In genomic region chr9:137050570-137050969, GRCh38 we compare ENCODE assay signal across 11 cellular contexts.
DNase-seq lines count a peak whose midpoint lies in the region; ATAC-seq and TF ChIP-seq lines count a peak whose summit lies in the region.
"Had no signal": no experiment of that assay in that cellular context is flagged by ENCODE, and none has a peak within 500 bp of the region (broad histone marks: within the 10 kb centered on the region; RNA-seq: fewer than 3 reads in every experiment).

No MANE protein-coding gene starts in this region.

- DNase-seq in NCI-H2196 treated with DMSO at 0.1 percent for 48 hours (lab: John Stamatoyannopoulos, UW; ENCODE audit: unreplicated experiment) (peak; percentile 27), NCI-H2196 (lab: John Stamatoyannopoulos, UW; ENCODE audit: unreplicated experiment) (no peak), 8988T (peak; percentile 71), iPS-NIHi11 (ENCODE audit: low spot score) (peak; percentile 35)
- DNase-seq: MM.1S; NK-92 treated with Interleukin-12 subunit alpha and Interleukin-12 subunit beta, amount 100 ng/mL, for 24 hours had no signal

- no peaks in the 10 kb centered on the region for H3K36me3 ChIP-seq in HEK293 (ENCODE audit: control insufficient read depth in 2 of 2, insufficient read depth in 1 of 2, low read length in 2 of 2)

- H3K4me3 ChIP-seq in HEK293 (ENCODE audit: low read depth, low read length): no peak overlapping the region
- H3K4me3 ChIP-seq: A549 had no signal

- H3K9me3 ChIP-seq in HEK293 (ENCODE audit: control insufficient read depth, insufficient read depth, low read depth, low read length): no peaks in the 10 kb centered on the region
- H3K9me3 ChIP-seq: A549 had no signal

- CTCF ChIA-PET in HEK293 (lab: Yijun Ruan, JAX): interaction anchor here (0.6 to 5.4 kb wide), 3 partner anchors 11 to 17 kb away, joined by 4 to 237 read pairs (median 6); partner anchors contain the start of gene SAPCD2

- POLR2A ChIA-PET in HEK293 (lab: Yijun Ruan, JAX): no interaction called here

- no peak for TF ChIP-seq CTCF in HEK293 (tag by site-specific recombination; IDR thresholded peaks at IDR 0.05)

- no peak overlapping the region for H3K27ac ChIP-seq in HEK293 (ENCODE audit: extremely low read depth, low read depth, low read length)
- H3K27ac ChIP-seq: A549 had no signal

- H3K4me1 ChIP-seq in HEK293 (ENCODE audit: control insufficient read depth, insufficient read depth, low read length): no peaks in the 10 kb centered on the region

- ATAC-seq in HG03442 (IDR thresholded peaks at IDR 0.05; ENCODE audit: unreplicated experiment): no peak
- ATAC-seq in GM19463 (IDR thresholded peaks at IDR 0.05; ENCODE audit: unreplicated experiment): no peak
- ATAC-seq: Panc1 had no signal

TF ChIP-seq in HEK293, 187 proteins besides CTCF, POLR2A, EP300 and RAD21 (continues in another document):
- TF ChIP-seq MEIS1 (CRISPR knock-in tag; IDR thresholded peaks at IDR 0.05; ENCODE audit: borderline replicate concordance) (no peak), ZNF362 (tag by site-specific recombination; IDR thresholded peaks at IDR 0.05) (no peak), ZNF266 (tag by site-specific recombination; IDR thresholded peaks at IDR 0.05; ENCODE audit: low read depth) (no peak), ZSCAN16 (tag by site-specific recombination; IDR thresholded peaks at IDR 0.05) (no peak), KLF1 (tag by site-specific recombination; IDR thresholded peaks at IDR 0.05) (no peak), ZNF157 (tag by site-specific recombination; IDR thresholded peaks at IDR 0.05) (no peak), TSHZ1 (tag by site-specific recombination; IDR thresholded peaks at IDR 0.05; ENCODE audit: borderline replicate concordance) (no peak), KLF10 (tag by site-specific recombination; IDR thresholded peaks at IDR 0.05) (no peak), ZNF366 (tag by site-specific recombination; conservative IDR thresholded peaks at IDR 0.05) (no peak), ZNF555 (tag by site-specific recombination; conservative IDR thresholded peaks at IDR 0.05) (no peak), ZNF280C (tag by site-specific recombination; IDR thresholded peaks at IDR 0.05) (no peak), REST (tag by site-specific recombination; IDR thresholded peaks at IDR 0.05) (no peak), ZNF138 (tag by site-specific recombination; IDR thresholded peaks at IDR 0.05; ENCODE audit: borderline replicate concordance) (no peak), PRDM6 (tag by site-specific recombination; IDR thresholded peaks at IDR 0.05) (no peak), ZNF529 (tag by site-specific recombination; IDR thresholded peaks at IDR 0.05; ENCODE audit: insufficient replicate concordance) (no peak), ZNF692 (tag by site-specific recombination; IDR thresholded peaks at IDR 0.05) (no peak)
